Comparison of ENCODE assay signal across 12 cellular contexts in the genomic region with DNA sequence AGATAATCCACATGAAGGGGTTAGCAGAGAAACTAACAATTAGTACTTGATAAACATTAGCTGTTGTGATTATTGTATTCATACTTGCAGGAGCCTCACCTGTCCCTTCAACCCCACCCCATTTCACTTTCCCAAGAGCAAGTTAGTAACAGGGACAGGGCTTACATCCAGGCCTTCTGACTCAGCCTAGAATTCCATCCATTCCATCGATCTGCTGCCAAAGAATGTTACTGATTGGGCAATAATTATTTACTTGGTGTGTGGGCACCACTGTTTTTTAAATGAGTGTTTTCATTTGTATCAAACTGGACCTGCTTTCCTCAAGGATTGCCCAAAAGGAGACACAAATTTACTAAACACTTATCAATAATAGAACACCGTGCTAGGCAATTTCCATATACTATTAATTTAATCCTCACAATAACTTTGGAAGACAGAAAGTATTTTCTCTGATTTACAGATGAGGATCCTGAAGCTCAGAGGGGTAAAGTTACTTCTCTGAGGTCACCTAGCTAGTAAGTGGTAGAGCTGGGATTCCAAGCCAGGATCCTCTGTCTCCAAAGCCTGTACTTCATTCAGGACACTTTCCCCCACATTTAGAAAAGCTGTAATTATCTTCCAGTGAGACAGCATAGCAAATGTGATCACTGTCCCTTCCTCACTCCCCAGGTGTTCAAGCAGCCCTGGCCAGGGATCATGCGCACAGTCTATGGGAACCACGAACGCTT. TPM values are rescaled to one million over a fixed set of nuclear protein-coding genes. Genes with fewer than 3 reads are reported as not detected.
DNase-seq lines count a peak whose midpoint lies in the region; ATAC-seq and TF ChIP-seq lines count a peak whose summit lies in the region.
"Had no signal": no experiment of that assay in that cellular context is flagged by ENCODE, and none has a peak within 500 bp of the region (broad histone marks: within the 10 kb centered on the region; RNA-seq: fewer than 3 reads in every experiment).

No MANE protein-coding gene starts in this region.

- H3K9me3 ChIP-seq in heart right ventricle (peaks cover 0 to 5% (median 0%) of the 10 kb centered on the region in 11 donors), skeletal muscle tissue (ENCODE audit: control insufficient read depth in 3 of 3, low read length in 3 of 3) (no peaks in the 10 kb centered on the region)

- intact Hi-C loops in heart right ventricle (cut with DNase I), result loop anchor here in 1 of 10 donors (2.0 kb wide), 1 partner anchor 16 kb away; no protein-coding TSS in a partner anchor

- DNase-seq in GM04503 (ENCODE audit: low read depth) (peak; percentile 76), amniotic stem cell (lab: John Stamatoyannopoulos, UW) (peak; percentile 68), heart right ventricle (peak in 1 of 2 donors; percentile 28), hippocampal formation (lab: John Stamatoyannopoulos, UW) (no peak)
- DNase-seq in stimulated activated CD4-positive, alpha-beta T cell treated with anti-CD3 and anti-CD28 coated beads, Interleukin-15, amount 100 ng/mL, for 24 hours, result no peak
- DNase-seq: DND-41, foreskin melanocyte, NCI-H2029 treated with DMSO at 0.1 percent for 48 hours, T-helper 2 cell had no signal

- peak in 7 of 8 donors; percentile 57 to 88 (median 80) for ATAC-seq in heart right ventricle
- ATAC-seq in GM21515 (IDR thresholded peaks at IDR 0.05; ENCODE audit: unreplicated experiment), result no peak
- no peak for ATAC-seq in GM18511 (IDR thresholded peaks at IDR 0.05; ENCODE audit: unreplicated experiment)

- H3K36me3 ChIP-seq in heart right ventricle (peaks cover 0 to 93% (median 45%) of the 10 kb centered on the region in 9 donors), skeletal muscle tissue (ENCODE audit: control insufficient read depth in 3 of 3, insufficient read depth in 3 of 3, low read length in 3 of 3) (peaks cover 52 to 67% (median 62%) of the 10 kb centered on the region in 3 donors)

- H3K4me1 ChIP-seq in heart right ventricle (peaks cover 0 to 26% (median 12%) of the 10 kb centered on the region in 9 donors), skeletal muscle tissue (ENCODE audit: control insufficient read depth in 3 of 3, insufficient read depth in 3 of 3, low read length in 3 of 3) (peaks cover 35 to 62% (median 37%) of the 10 kb centered on the region in 3 donors)

- H3K9ac ChIP-seq in skeletal muscle tissue (ENCODE audit: low read depth in 1 of 3, low read length in 3 of 3), result peak overlapping the region in 1 of 3 donors; percentile 4

- TF ChIP-seq CTCF in heart right ventricle (IDR thresholded peaks at IDR 0.05), result no peak

- H3K4me3 ChIP-seq in heart right ventricle (no peak overlapping the region), skeletal muscle tissue (ENCODE audit: low read length in 3 of 3) (no peak overlapping the region)

- 85 to 86% methylated on average over 5 of the region's 5 CpGs for WGBS in heart right ventricle, 2 donors

- H3K27me3 ChIP-seq in heart right ventricle (no peaks in the 10 kb centered on the region), skeletal muscle tissue (ENCODE audit: control insufficient read depth in 3 of 3, insufficient read depth in 3 of 3, low read length in 3 of 3) (no peaks in the 10 kb centered on the region)

- peak overlapping the region; percentile 22 to 76 (median 56) for H3K27ac ChIP-seq in heart right ventricle
- H3K27ac ChIP-seq in skeletal muscle tissue (ENCODE audit: low read depth, low read length), result peak overlapping the region; percentile 86

RNA-seq across cellular contexts. Expression of a gene that starts 32.8 kb away (rescaled TPM):
- 10 to 100 TPM; 20.0 to 33.2 (median 24.7) TPM for total RNA-seq in heart right ventricle
- polyA plus RNA-seq in heart right ventricle, result 10 to 100 TPM; 30.6 to 60.4 TPM
- total RNA-seq in skeletal muscle tissue, result 18.3 TPM

RNA-seq across cellular contexts. Expression of a gene that starts 32.9 kb away (rescaled TPM):
- total RNA-seq in heart right ventricle (100 to 1,000 TPM; 117 to 318 (median 182) TPM), skeletal muscle tissue (19.3 TPM)
- 100 to 1,000 TPM in 1 of 2 donors, 10 to 100 TPM in 1; 22.1 to 962 TPM for polyA plus RNA-seq in heart right ventricle

RNA-seq across cellular contexts. Expression of a gene that starts 46.4 kb away (rescaled TPM):
- total RNA-seq in heart right ventricle, result 100 to 1,000 TPM in 6 of 10 donors, 10 to 100 TPM in 4; 90.2 to 125 (median 104) TPM
- polyA plus RNA-seq in heart right ventricle, result 100 to 1,000 TPM in 1 of 2 donors, 10 to 100 TPM in 1; 65.4 to 213 TPM
- total RNA-seq in skeletal muscle tissue, result 71.0 TPM

RNA-seq across cellular contexts. Expression of a gene that starts 50.2 kb away (rescaled TPM):
- 10 to 100 TPM in 9 of 10 donors, 1 to 10 TPM in 1; 8.0 to 27.7 (median 14.9) TPM for total RNA-seq in heart right ventricle
- 10 to 100 TPM; 14.6 to 45.4 TPM for polyA plus RNA-seq in heart right ventricle
- 2.6 TPM for total RNA-seq in skeletal muscle tissue

Comparison
In these comparisons a context has a peak if more than half of its experiments do, and no peak if none do; other contexts are left out.
1. DNase-seq: peak in GM04503 (single experiment) and amniotic stem cell (single experiment); none in hippocampal formation (0 of 2) and stimulated activated CD4-positive, alpha-beta T cell treated with anti-CD3 and anti-CD28 coated beads, Interleukin-15, amount 100 ng/mL, for 24 hours (single experiment).
2. ATAC-seq: peak in heart right ventricle (7 of 8); none in GM21515 (single experiment) and GM18511 (single experiment).